In genomic region chr15:75178171-75178937, GRCh38 we compare ENCODE assay signal across 7 cellular contexts. TPM values are rescaled to one million over a fixed set of nuclear protein-coding genes. Genes with fewer than 3 reads are reported as not detected.
DNase-seq lines count a peak whose midpoint lies in the region; ATAC-seq, FAIRE-seq and TF ChIP-seq lines count a peak whose summit lies in the region.

No MANE protein-coding gene starts in this region.

- H3K27ac ChIP-seq in HUES48 (ENCODE audit: low read depth, low read length) (no peak overlapping the region), kidney (ENCODE audit: low read depth in 2 of 2, low read length in 2 of 2) (no peak overlapping the region)

- H3K4me1 ChIP-seq in HUES48 (ENCODE audit: control insufficient read depth, insufficient read depth, low read length) (peaks cover 32% of the 10 kb centered on the region), kidney (ENCODE audit: control insufficient read depth in 1 of 2, insufficient read depth in 1 of 2, low read depth in 1 of 2, low read length in 2 of 2) (peaks cover 0 to 5% of the 10 kb centered on the region in 2 donors)

- TF ChIP-seq CTCF in kidney (IDR thresholded peaks at IDR 0.05; ENCODE audit: borderline replicate concordance, extremely low read depth, insufficient read depth) = no peak

- no peaks in the 10 kb centered on the region for H3K9me3 ChIP-seq in HUES48 (ENCODE audit: control insufficient read depth, insufficient read depth, low read length)
- H3K9me3 ChIP-seq in kidney (ENCODE audit: control insufficient read depth in 1 of 2, low read length in 2 of 2) = no peaks in the 10 kb centered on the region

- H3K36me3 Mint-ChIP-seq in activated naive CD8-positive, alpha-beta T cell treated with anti-CD3 and anti-CD28 coated beads, Interleukin-2, amount 10 ng/mL, durations not matched to agents 7 days and 5 days = no peaks in the 10 kb centered on the region
- H3K36me3 Mint-ChIP-seq in stimulated activated naive B cell treated with anti-CD40 and anti-IgM and Interleukin-4, amounts not matched to agents 10 μg/mL and 1 μg/mL and 100 μg/mL, for 72 hours = no peaks in the 10 kb centered on the region

- H3K9me3 Mint-ChIP-seq in activated naive CD8-positive, alpha-beta T cell treated with anti-CD3 and anti-CD28 coated beads, Interleukin-2, amount 10 ng/mL, durations not matched to agents 7 days and 5 days = no peaks in the 10 kb centered on the region
- no peaks in the 10 kb centered on the region for H3K9me3 Mint-ChIP-seq in stimulated activated naive B cell treated with anti-CD40 and anti-IgM and Interleukin-4, amounts not matched to agents 10 μg/mL and 1 μg/mL and 100 μg/mL, for 72 hours

- H3K27ac Mint-ChIP-seq in activated naive CD8-positive, alpha-beta T cell treated with anti-CD3 and anti-CD28 coated beads, Interleukin-2, amount 10 ng/mL, durations not matched to agents 7 days and 5 days = no peak overlapping the region
- no peak overlapping the region for H3K27ac Mint-ChIP-seq in stimulated activated naive B cell treated with anti-CD40 and anti-IgM and Interleukin-4, amounts not matched to agents 10 μg/mL and 1 μg/mL and 100 μg/mL, for 72 hours

- H3K4me3 ChIP-seq in HUES48 (ENCODE audit: low read depth, low read length) (peak overlapping the region; percentile 49), kidney (ENCODE audit: low read length in 2 of 2) (peak overlapping the region; percentile 7 to 39)

- peaks cover 16% of the 10 kb centered on the region for H3K27me3 ChIP-seq in HUES48 (ENCODE audit: control insufficient read depth, insufficient read depth, low read length)

- H3K4me1 Mint-ChIP-seq in activated naive CD8-positive, alpha-beta T cell treated with anti-CD3 and anti-CD28 coated beads, Interleukin-2, amount 10 ng/mL, durations not matched to agents 7 days and 5 days = peaks cover 23% of the 10 kb centered on the region
- H3K4me1 Mint-ChIP-seq in stimulated activated naive B cell treated with anti-CD40 and anti-IgM and Interleukin-4, amounts not matched to agents 10 μg/mL and 1 μg/mL and 100 μg/mL, for 72 hours = peaks cover 8 to 24% of the 10 kb centered on the region in 2 donors

- intact Hi-C loops in kidney (cut with DNase I) = no loop called here

- H3K36me3 ChIP-seq in HUES48 (ENCODE audit: control insufficient read depth, insufficient read depth, low read length) (no peaks in the 10 kb centered on the region), kidney (ENCODE audit: control insufficient read depth in 1 of 2, insufficient read depth in 2 of 2, low read length in 2 of 2) (no peaks in the 10 kb centered on the region)

- no peak for FAIRE-seq in kidney (lab: Jason Lieb, UNC)

- peak overlapping the region; percentile 40 for H3K4me3 Mint-ChIP-seq in activated naive CD8-positive, alpha-beta T cell treated with anti-CD3 and anti-CD28 coated beads, Interleukin-2, amount 10 ng/mL, durations not matched to agents 7 days and 5 days
- peak overlapping the region; percentile 15 to 59 for H3K4me3 Mint-ChIP-seq in stimulated activated naive B cell treated with anti-CD40 and anti-IgM and Interleukin-4, amounts not matched to agents 10 μg/mL and 1 μg/mL and 100 μg/mL, for 72 hours

- peak; percentile 41 for DNase-seq in activated naive CD8-positive, alpha-beta T cell treated with anti-CD3 and anti-CD28 coated beads, Interleukin-2, amount 10 ng/mL, durations not matched to agents 7 days and 5 days
- DNase-seq in kidney (peak; percentile 85), hippocampal formation (lab: John Stamatoyannopoulos, UW) (no peak)
- no peak for DNase-seq in stimulated activated naive B cell treated with anti-CD40 and anti-IgM and Interleukin-4, amounts not matched to agents 10 μg/mL and 1 μg/mL and 100 μg/mL, for 72 hours
- DNase-seq in stimulated activated CD4-positive, alpha-beta T cell treated with anti-CD3 and anti-CD28 coated beads, Interleukin-4, amount 100 ng/mL, for 4 hours = no peak

- POLR2A ChIA-PET in activated naive CD8-positive, alpha-beta T cell treated with anti-CD3 and anti-CD28 coated beads, Interleukin-2, amount 10 ng/mL, durations not matched to agents 7 days and 5 days (lab: Charles Lee) = interaction anchor here (0.8 kb wide), 1 partner anchor 18 kb away, joined by 3 read pairs; no protein-coding TSS in a partner anchor

- peak; percentile 37 for ATAC-seq in activated naive CD8-positive, alpha-beta T cell treated with anti-CD3 and anti-CD28 coated beads, Interleukin-2, amount 10 ng/mL, durations not matched to agents 7 days and 5 days (ENCODE audit: low read depth)
- peak; percentile 36 to 41 for ATAC-seq in stimulated activated naive B cell treated with anti-CD40 and anti-IgM and Interleukin-4, amounts not matched to agents 10 μg/mL and 1 μg/mL and 100 μg/mL, for 72 hours (replicated peaks)
- ATAC-seq in GM18867 (IDR thresholded peaks at IDR 0.05; ENCODE audit: unreplicated experiment) = no peak

- H3K27me3 Mint-ChIP-seq in activated naive CD8-positive, alpha-beta T cell treated with anti-CD3 and anti-CD28 coated beads, Interleukin-2, amount 10 ng/mL, durations not matched to agents 7 days and 5 days = peaks cover 45% of the 10 kb centered on the region
- peaks cover 54 to 57% of the 10 kb centered on the region in 2 donors for H3K27me3 Mint-ChIP-seq in stimulated activated naive B cell treated with anti-CD40 and anti-IgM and Interleukin-4, amounts not matched to agents 10 μg/mL and 1 μg/mL and 100 μg/mL, for 72 hours

- peak overlapping the region; percentile 56; the same call in 1 of the 2 replicates for H3K9ac ChIP-seq in HUES48 (ENCODE audit: low read depth, low read length)
- H3K9ac ChIP-seq in kidney (ENCODE audit: low read length in 2 of 2) = peak overlapping the region in 1 of 2 donors; percentile 46

RNA-seq across cellular contexts. Expression of gene C15orf39, which starts 23.3 kb away (rescaled TPM):
- 10 to 100 TPM; 45.6 to 45.9 TPM for total RNA-seq in activated naive CD8-positive, alpha-beta T cell treated with anti-CD3 and anti-CD28 coated beads, Interleukin-2, amount 10 ng/mL, durations not matched to agents 7 days and 5 days
- total RNA-seq in kidney = 32.7 TPM
- 5.7 TPM for polyA plus RNA-seq in kidney (ENCODE audit: insufficient read depth, low read depth, low replicate concordance)

Comparison
In these comparisons a context has a peak if more than half of its experiments do, and no peak if none do; other contexts are left out.
1. DNase-seq: peak in activated naive CD8-positive, alpha-beta T cell treated with anti-CD3 and anti-CD28 coated beads, Interleukin-2, amount 10 ng/mL, durations not matched to agents 7 days and 5 days (single experiment) and kidney (single experiment); none in stimulated activated naive B cell treated with anti-CD40 and anti-IgM and Interleukin-4, amounts not matched to agents 10 μg/mL and 1 μg/mL and 100 μg/mL, for 72 hours (single experiment), hippocampal formation (0 of 2) and stimulated activated CD4-positive, alpha-beta T cell treated with anti-CD3 and anti-CD28 coated beads, Interleukin-4, amount 100 ng/mL, for 4 hours (0 of 2).